ENCODE assay signal across 30 cellular contexts in genomic region chr22:36971305-36971704, GRCh38. TPM values are rescaled to one million over a fixed set of nuclear protein-coding genes. Genes with fewer than 3 reads are reported as not detected.
DNase-seq lines count a peak whose midpoint lies in the region; ATAC-seq and TF ChIP-seq lines count a peak whose summit lies in the region.
"Had no signal": no experiment of that assay in that cellular context is flagged by ENCODE, and none has a peak within 500 bp of the region (broad histone marks: within the 10 kb centered on the region; RNA-seq: fewer than 3 reads in every experiment).

No MANE protein-coding gene starts in this region.

- H3K4me1 Mint-ChIP-seq in activated T-helper 17 cell treated with anti-CD3 and anti-CD28 coated beads, Interleukin-2, amount 50 U/mL, for 72 hours, result no peaks in the 10 kb centered on the region

- no peaks in the 10 kb centered on the region for H3K9me3 Mint-ChIP-seq in activated T-helper 17 cell treated with anti-CD3 and anti-CD28 coated beads, Interleukin-2, amount 50 U/mL, for 72 hours
- H3K9me3 Mint-ChIP-seq: CD4-positive, alpha-beta T cell had no signal

- TF ChIP-seq POLR2A in prostate gland (IDR thresholded peaks at IDR 0.05) (no peak), spleen (IDR thresholded peaks at IDR 0.05) (no peak)

- H3K36me3 Mint-ChIP-seq in activated T-helper 17 cell treated with anti-CD3 and anti-CD28 coated beads, Interleukin-2, amount 50 U/mL, for 72 hours (ENCODE audit: low read depth), result no peaks in the 10 kb centered on the region

- intact Hi-C loops in prostate gland (cut with DNase I), result no loop called here
- intact Hi-C loops in head of caudate nucleus (cut with DNase I), result no loop called here
- intact Hi-C loops in spleen (cut with DNase I; ENCODE audit: low total_unique reads), result no loop called here

- DNase-seq in fibroblast of villous mesenchyme (ENCODE audit: low read depth) (peak; percentile 66), prostate gland (ENCODE audit: low spot score) (peak; percentile 74), RWPE1 (ENCODE audit: low spot score) (no peak), HT-29 (ENCODE audit: low spot score) (no peak), head of caudate nucleus (no peak), spleen (no peak)
- DNase-seq: AML-193; CD4-positive, alpha-beta T cell; DMS79; EL; GDM1; GM23248; H7; Kasumi-1; MV-4-11; NCI-H1105 treated with DMSO at 0.1 percent for 48 hours; NCI-H146; NCI-H1930; NCI-H2107; NCI-H524; NCI-H748 treated with DMSO at 0.1 percent for 48 hours; PC-9; Right ventricle myocardium superior had no signal

- H3K27me3 Mint-ChIP-seq in activated T-helper 17 cell treated with anti-CD3 and anti-CD28 coated beads, Interleukin-2, amount 50 U/mL, for 72 hours, result no peaks in the 10 kb centered on the region
- H3K27me3 Mint-ChIP-seq: CD4-positive, alpha-beta T cell had no signal

- CTCF ChIA-PET in RWPE1 (lab: Yijun Ruan, JAX), result interaction anchor here (1.4 kb wide), 1 partner anchor 115 kb away, joined by 4 read pairs; no protein-coding TSS in a partner anchor

- ATAC-seq in activated T-helper 17 cell treated with anti-CD3 and anti-CD28 coated beads, Interleukin-2, amount 50 U/mL, for 72 hours (replicated peaks), result no peak
- ATAC-seq: A549, K562 had no signal

- H3K4me3 Mint-ChIP-seq in activated T-helper 17 cell treated with anti-CD3 and anti-CD28 coated beads, Interleukin-2, amount 50 U/mL, for 72 hours, result no peak overlapping the region
- H3K4me3 Mint-ChIP-seq: CD4-positive, alpha-beta T cell had no signal

- peak overlapping the region; percentile 3 for H3K27ac Mint-ChIP-seq in activated T-helper 17 cell treated with anti-CD3 and anti-CD28 coated beads, Interleukin-2, amount 50 U/mL, for 72 hours
- H3K27ac Mint-ChIP-seq: CD4-positive, alpha-beta T cell had no signal

- H3K36me3 ChIP-seq in prostate gland (no peaks in the 10 kb centered on the region), spleen (no peaks in the 10 kb centered on the region)
- H3K36me3 ChIP-seq: BLaER1 treated with 17β-estradiol and CSF1 and Interleukin-3, amounts not matched to agents 10 nM and 100 nM; SJSA1 had no signal

- H3K27ac ChIP-seq in prostate gland, result peak overlapping the region; percentile 41 to 56
- no peak overlapping the region for H3K27ac ChIP-seq in RWPE1
- no peak overlapping the region for H3K27ac ChIP-seq in spleen
- H3K27ac ChIP-seq: A549; BLaER1 treated with 17β-estradiol and CSF1 and Interleukin-3, amounts not matched to agents 10 nM and 100 nM; GM23248; PC-9; SJSA1 had no signal

- H3K4me1 ChIP-seq in prostate gland (replicated peaks) (peaks cover 4% of the 10 kb centered on the region), spleen (peaks cover 0 to 16% (median 0%) of the 10 kb centered on the region in 6 donors)
- H3K4me1 ChIP-seq: A549, SJSA1 had no signal

- TF ChIP-seq CTCF in fibroblast of villous mesenchyme (IDR thresholded peaks at IDR 0.05; ENCODE audit: insufficient read depth, low read depth, low read length), result no peak
- TF ChIP-seq CTCF in prostate gland (IDR thresholded peaks at IDR 0.05), result peak in 2 of 4 experiments; percentile 12 to 35
- TF ChIP-seq CTCF in RWPE1 (conservative IDR thresholded peaks at IDR 0.05; ENCODE audit: low read depth), result no peak
- TF ChIP-seq CTCF in spleen (IDR thresholded peaks at IDR 0.05 in 8 of 11, conservative IDR thresholded peaks at IDR 0.05 in 3 of 11), result no peak

- H3K9me3 ChIP-seq in prostate gland (no peaks in the 10 kb centered on the region), spleen (no peaks in the 10 kb centered on the region)
- H3K9me3 ChIP-seq: A549; BLaER1 treated with 17β-estradiol and CSF1 and Interleukin-3, amounts not matched to agents 10 nM and 100 nM; SJSA1 had no signal

- WGBS in prostate gland, result 35% methylated on average over 10 of the region's 10 CpGs
- WGBS in spleen, 5 donors, result 87 to 96% (median 90%) methylated on average over 10 of the region's 10 CpGs

- no peaks in the 10 kb centered on the region for H3K27me3 ChIP-seq in prostate gland (replicated peaks; ENCODE audit: insufficient read depth)
- no peaks in the 10 kb centered on the region for H3K27me3 ChIP-seq in spleen (replicated peaks in 1 of 7)
- H3K27me3 ChIP-seq: BLaER1 treated with 17β-estradiol and CSF1 and Interleukin-3, amounts not matched to agents 10 nM and 100 nM had no signal

- POLR2A ChIA-PET in RWPE1 (lab: Yijun Ruan, JAX; ENCODE audit: low non-redundant PET), result no interaction called here

- H3K4me3 ChIP-seq in fibroblast of villous mesenchyme (ENCODE audit: low read depth, low read length) (no peak overlapping the region), prostate gland (no peak overlapping the region), spleen (no peak overlapping the region)
- H3K4me3 ChIP-seq: A549; BLaER1 treated with 17β-estradiol and CSF1 and Interleukin-3, amounts not matched to agents 10 nM and 100 nM; GM23248; K562; PC-9; SJSA1 had no signal

RNA-seq across cellular contexts. Expression of gene TST, which starts 47.9 kb away (rescaled TPM):
- total RNA-seq in activated T-helper 17 cell treated with anti-CD3 and anti-CD28 coated beads, Interleukin-2, amount 50 U/mL, for 72 hours, result 10 to 100 TPM in 1 of 2 donors, 1 to 10 TPM in 1; 8.2 to 14.5 TPM
- 45.4 and 54.4 TPM in 2 replicates for total RNA-seq in fibroblast of villous mesenchyme
- 10 to 100 TPM; 38.1 to 58.1 TPM for total RNA-seq in prostate gland
- total RNA-seq in HT-29 (2014; rRNA removed; shearing (Covaris generic)), result 165 and 167 TPM in 2 replicates
- total RNA-seq in spleen, result 10 to 100 TPM; 10.3 to 27.1 (median 12.3) TPM
- 10 to 100 TPM; 10.8 to 21.0 (median 16.2) TPM for polyA plus RNA-seq in spleen
- total RNA-seq: CD4-positive, alpha-beta T cell had no signal

RNA-seq across cellular contexts. Expression of gene MPST, which starts 48.2 kb away (rescaled TPM):
- 10 to 100 TPM; 22.7 to 41.6 TPM for total RNA-seq in activated T-helper 17 cell treated with anti-CD3 and anti-CD28 coated beads, Interleukin-2, amount 50 U/mL, for 72 hours
- total RNA-seq in fibroblast of villous mesenchyme, result 64.3 and 94.1 TPM in 2 replicates
- total RNA-seq in prostate gland, result 100 to 1,000 TPM; 136 to 192 TPM
- total RNA-seq in HT-29 (2014; rRNA removed; shearing (Covaris generic)), result 211 and 220 TPM in 2 replicates
- total RNA-seq in spleen, result 10 to 100 TPM; 13.9 to 44.8 (median 20.6) TPM
- 10 to 100 TPM; 24.5 to 40.3 (median 37.5) TPM for polyA plus RNA-seq in spleen

RNA-seq across cellular contexts. Expression of gene CSF2RB, which starts 57.9 kb away (rescaled TPM):
- total RNA-seq in activated T-helper 17 cell treated with anti-CD3 and anti-CD28 coated beads, Interleukin-2, amount 50 U/mL, for 72 hours, result 1 to 10 TPM; 4.2 to 4.8 TPM
- 2.6 and 11.2 TPM in 2 replicates for total RNA-seq in fibroblast of villous mesenchyme
- 1 to 10 TPM; 1.1 to 3.2 TPM for total RNA-seq in prostate gland
- total RNA-seq in HT-29 (2014; rRNA removed; shearing (Covaris generic)), result not detected in 2 replicates
- 100 to 1,000 TPM in 1 of 7 donors, 10 to 100 TPM in 6; 35.9 to 110 (median 61.3) TPM for total RNA-seq in spleen
- 10 to 100 TPM; 14.2 to 19.7 (median 16.3) TPM for polyA plus RNA-seq in spleen
- total RNA-seq: H7, MCF 10A, PC-9, RPMI7951 had no signal
- polyA plus RNA-seq: A549 had no signal

Comparison
In these comparisons a context has a peak if more than half of its experiments do, and no peak if none do; other contexts are left out.
1. DNase-seq: peak in fibroblast of villous mesenchyme (single experiment) and prostate gland (single experiment); none in RWPE1 (single experiment), HT-29 (single experiment), head of caudate nucleus (0 of 42) and spleen (single experiment).
2. H3K27ac ChIP-seq: peak in prostate gland (2 of 2); none in RWPE1 (single experiment) and spleen (0 of 8).